Comparison of ENCODE assay signal across 13 cellular contexts in the genomic region with DNA sequence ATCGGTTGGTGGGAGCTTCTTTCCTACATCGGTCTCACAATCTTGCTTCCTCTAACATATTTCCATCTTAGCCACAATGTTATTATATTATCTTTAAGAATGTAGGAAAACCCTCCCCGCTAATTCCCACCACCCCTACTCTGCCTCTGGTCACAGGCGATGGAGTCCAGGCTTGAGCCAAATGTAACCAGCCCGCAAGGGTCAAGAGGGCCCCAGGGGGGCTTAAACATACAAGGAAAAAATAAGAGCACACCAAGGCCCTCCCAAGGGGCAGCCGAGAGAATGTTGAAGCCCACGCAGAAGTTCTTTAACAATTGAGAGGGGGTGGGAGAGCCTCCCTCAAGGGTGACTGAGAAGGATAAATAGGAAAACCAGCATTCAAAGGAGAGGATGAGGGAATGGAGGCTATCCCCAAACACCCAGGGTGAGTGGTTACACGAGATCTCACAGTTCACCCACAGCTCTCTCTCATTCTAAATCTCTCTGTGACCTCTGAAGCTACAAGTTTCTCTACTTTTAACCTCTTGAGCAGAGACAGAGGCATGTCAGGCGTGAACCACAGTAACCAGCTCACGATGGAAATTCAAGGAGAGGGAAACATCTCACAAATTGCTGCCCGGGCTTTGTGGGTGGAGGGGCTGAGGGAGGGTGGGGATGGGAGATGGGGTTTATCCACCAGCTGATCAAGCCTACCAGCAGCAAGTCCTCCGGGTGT. TPM values are rescaled to one million over a fixed set of nuclear protein-coding genes. Genes with fewer than 3 reads are reported as not detected.
DNase-seq lines count a peak whose midpoint lies in the region; ATAC-seq and TF ChIP-seq lines count a peak whose summit lies in the region.
"Had no signal": no experiment of that assay in that cellular context is flagged by ENCODE, and none has a peak within 500 bp of the region (broad histone marks: within the 10 kb centered on the region; RNA-seq: fewer than 3 reads in every experiment).

No MANE protein-coding gene starts in this region.

- peak overlapping the region; percentile 84 to 98 for H2BK12ac ChIP-seq in mesenchymal stem cell (ENCODE audit: low read length in 2 of 2)

- H3K14ac ChIP-seq in mesenchymal stem cell (ENCODE audit: low read length in 2 of 2): no peak overlapping the region

- H3K18ac ChIP-seq in mesenchymal stem cell (ENCODE audit: low read depth in 1 of 2, low read length in 2 of 2): peak overlapping the region; percentile 58 to 94

- peak overlapping the region; percentile 60 for H3K4me2 ChIP-seq in mammary epithelial cell (ENCODE audit: insufficient read depth, low read depth, low read length)
- H3K4me2 ChIP-seq in mesenchymal stem cell (ENCODE audit: low read length, poor library complexity, severe bottlenecking): peak overlapping the region; percentile 32

- no peaks in the 10 kb centered on the region for H3K79me1 ChIP-seq in mesenchymal stem cell (replicated peaks; ENCODE audit: low read length, poor library complexity, severe bottlenecking)

- H3K9me3 ChIP-seq in mammary epithelial cell (replicated peaks; ENCODE audit: insufficient read depth, low read length): no peaks in the 10 kb centered on the region
- H3K9me3 ChIP-seq in mesenchymal stem cell (ENCODE audit: control insufficient read depth, low read length): no peaks in the 10 kb centered on the region
- H3K9me3 ChIP-seq in upper lobe of right lung: no peaks in the 10 kb centered on the region

- H3K4me1 ChIP-seq in mammary epithelial cell (ENCODE audit: insufficient read depth, low read length) (peaks cover 26% of the 10 kb centered on the region), mesenchymal stem cell (ENCODE audit: control insufficient read depth, insufficient read depth, low read depth, low read length) (peaks cover 28% of the 10 kb centered on the region), upper lobe of right lung (peaks cover 7% of the 10 kb centered on the region)

- H3K27ac ChIP-seq in mammary epithelial cell (ENCODE audit: insufficient read depth, low read depth, low read length): peak overlapping the region; percentile 86
- H3K27ac ChIP-seq in mesenchymal stem cell (ENCODE audit: low read length, poor library complexity, severe bottlenecking): peak overlapping the region; percentile 98
- H3K27ac ChIP-seq in upper lobe of right lung: peak overlapping the region; percentile 33

- peak overlapping the region; percentile 60 for H2AFZ ChIP-seq in mammary epithelial cell (ENCODE audit: low read depth, low read length)
- no peak overlapping the region for H2AFZ ChIP-seq in mesenchymal stem cell (ENCODE audit: low read depth, low read length)

- H3K27me3 ChIP-seq in mammary epithelial cell (ENCODE audit: insufficient read depth, low read length) (no peaks in the 10 kb centered on the region), mesenchymal stem cell (ENCODE audit: control insufficient read depth in 1 of 2, insufficient read depth in 1 of 2, low read length in 2 of 2) (no peaks in the 10 kb centered on the region), upper lobe of right lung (peaks cover 21% of the 10 kb centered on the region)

- peak overlapping the region; percentile 93 for H2BK120ac ChIP-seq in mesenchymal stem cell (ENCODE audit: low read depth, low read length)

- peaks cover 5% of the 10 kb centered on the region for H3K79me2 ChIP-seq in mammary epithelial cell (ENCODE audit: insufficient read depth, low read length)

- TF ChIP-seq CTCF in mammary epithelial cell (conservative IDR thresholded peaks at IDR 0.05 in 1 of 2, IDR thresholded peaks at IDR 0.05 in 1 of 2; ENCODE audit: extremely low read depth in 1 of 2, insufficient read depth in 1 of 2, low read depth in 1 of 2, low read length in 2 of 2) (no peak), upper lobe of right lung (IDR thresholded peaks at IDR 0.05) (no peak)

- intact Hi-C loops in mammary epithelial cell (cut with micrococcal nuclease) (loop anchor here (2.0 kb wide), 1 partner anchor 32 kb away; a partner anchor contains a TSS), upper lobe of right lung (cut with DNase I) (no loop called here)

- ATAC-seq in upper lobe of right lung (no peak), GM21529 (IDR thresholded peaks at IDR 0.05; ENCODE audit: unreplicated experiment) (no peak), HG02938 (IDR thresholded peaks at IDR 0.05; ENCODE audit: unreplicated experiment) (no peak)
- ATAC-seq: activated T-helper 17 cell treated with anti-CD3 and anti-CD28 coated beads, Interleukin-2, amount 50 U/mL, for 72 hours; natural killer cell had no signal

- peak overlapping the region; percentile 55 for H3K9ac ChIP-seq in mammary epithelial cell (ENCODE audit: insufficient read depth, low read length)
- H3K9ac ChIP-seq in mesenchymal stem cell (ENCODE audit: low read length): peak overlapping the region; percentile 94

- H4K8ac ChIP-seq in mesenchymal stem cell (ENCODE audit: low read length): no peak overlapping the region

- peak overlapping the region; percentile 99 for H2BK5ac ChIP-seq in mesenchymal stem cell (ENCODE audit: low read depth, low read length, poor library complexity, severe bottlenecking)

- no peak overlapping the region for H3K23ac ChIP-seq in mesenchymal stem cell (ENCODE audit: low read length in 2 of 2)

- WGBS in mammary epithelial cell (ENCODE audit: low coverage, missing lambda C conversion rate): 71% methylated on average over 11 of the region's 12 CpGs
- 5% methylated on average over 10 of the region's 12 CpGs for WGBS in mesenchymal stem cell

- peak overlapping the region; percentile 98 for H2AK5ac ChIP-seq in mesenchymal stem cell (ENCODE audit: low read length, severe bottlenecking)

- in situ Hi-C loops in mammary epithelial cell (cut with MboI; ENCODE audit: low sequenced_read_pairs in 2 of 2): no loop called here

- peak; percentile 75 for DNase-seq in M059J (ENCODE audit: low read depth)
- DNase-seq in mammary epithelial cell: no peak
- DNase-seq in mesenchymal stem cell: peak; percentile 84
- DNase-seq in upper lobe of right lung: no peak
- no peak for DNase-seq in SKM-1 treated with dmso at 0.1 percent for 144 hours (lab: John Stamatoyannopoulos, UW; ENCODE audit: unreplicated experiment)
- DNase-seq: KBM-7; natural killer cell; RPMI8226; stimulated activated CD4-positive, alpha-beta T cell treated with anti-CD3 and anti-CD28 coated beads, Interleukin-2, amount 100 ng/mL, for 24 hours; substantia nigra had no signal

- H4K20me1 ChIP-seq in mammary epithelial cell (ENCODE audit: insufficient read depth, low read length): no peaks in the 10 kb centered on the region

- H2BK15ac ChIP-seq in mesenchymal stem cell (ENCODE audit: low read depth, poor library complexity, severe bottlenecking): no peak overlapping the region

- H3K4ac ChIP-seq in mesenchymal stem cell (ENCODE audit: low read depth in 1 of 2, low read length in 2 of 2): peak overlapping the region; percentile 62 to 96

- CTCF ChIA-PET in mammary epithelial cell (lab: Charles Lee; ENCODE audit: low non-redundant PET): no interaction called here

- TSS peak; percentile 58 for BruUV-seq in mammary epithelial cell (replicated peaks; lab: Mats Ljungman, UMichigan)

- H3K36me3 ChIP-seq in mammary epithelial cell (ENCODE audit: insufficient read depth, low read length): no peaks in the 10 kb centered on the region
- H3K36me3 ChIP-seq in mesenchymal stem cell (ENCODE audit: control insufficient read depth in 1 of 2, insufficient read depth in 2 of 2, low read depth in 1 of 2, low read length in 2 of 2): no peaks in the 10 kb centered on the region
- H3K36me3 ChIP-seq in upper lobe of right lung: no peaks in the 10 kb centered on the region

- H4K91ac ChIP-seq in mesenchymal stem cell (ENCODE audit: low read length): peak overlapping the region; percentile 85

- dilution Hi-C loops in mammary epithelial cell (cut with HindIII; ENCODE audit: low sequenced_read_pairs): no loop called here

- peak overlapping the region in 1 of 3 experiments; percentile 7 for H3K4me3 ChIP-seq in mammary epithelial cell (replicated peaks in 1 of 3; ENCODE audit: insufficient read depth in 1 of 3, low read depth in 2 of 3, low read length in 3 of 3)
- peak overlapping the region in 1 of 2 experiments; percentile 46 for H3K4me3 ChIP-seq in mesenchymal stem cell (ENCODE audit: insufficient read depth in 1 of 2, low read depth in 1 of 2, low read length in 2 of 2)
- H3K4me3 ChIP-seq in upper lobe of right lung: no peak overlapping the region

RNA-seq across cellular contexts. Expression of a gene that starts 31.4 kb away (rescaled TPM):
- 31.4 and 43.0 TPM in 2 replicates for total RNA-seq in M059J (2014; rRNA removed; shearing (Covaris generic))
- 10 to 100 TPM; 19.2 to 39.6 TPM for total RNA-seq in mammary epithelial cell
- 19.0 TPM for polyA plus RNA-seq in mammary epithelial cell
- polyA minus RNA-seq in mammary epithelial cell: 81.9 TPM
- polyA plus RNA-seq in mesenchymal stem cell (2013, experiment 1 of 2): 56.0 TPM
- polyA plus RNA-seq in mesenchymal stem cell (2013, experiment 2 of 2): 52.3 TPM
- 39.9 TPM for total RNA-seq in upper lobe of right lung

RNA-seq across cellular contexts. Expression of a gene that starts 59.2 kb away (rescaled TPM):
- total RNA-seq in M059J (2014; rRNA removed; shearing (Covaris generic)): 28.2 and 58.3 TPM in 2 replicates
- total RNA-seq in mammary epithelial cell (10 to 100 TPM; 37.5 to 77.3 TPM), upper lobe of right lung (6.2 TPM)
- polyA plus RNA-seq in mammary epithelial cell: 39.1 TPM
- 5.9 TPM for polyA minus RNA-seq in mammary epithelial cell
- 57.0 TPM for polyA plus RNA-seq in mesenchymal stem cell (2013, experiment 1 of 2)
- 60.3 TPM for polyA plus RNA-seq in mesenchymal stem cell (2013, experiment 2 of 2)
- total RNA-seq: natural killer cell had no signal

Comparison
In these comparisons a context has a peak if more than half of its experiments do, and no peak if none do; other contexts are left out.
1. DNase-seq: peak in M059J (single experiment) and mesenchymal stem cell (single experiment); none in mammary epithelial cell (single experiment), upper lobe of right lung (single experiment) and SKM-1 treated with dmso at 0.1 percent for 144 hours (single experiment).
2. H3K27ac ChIP-seq: peak in every context shown above with its lines; median percentile 98 in mesenchymal stem cell; 86 in mammary epithelial cell; 33 in upper lobe of right lung.